14 cellular contexts compared by ENCODE assay signal in genomic region chr16:69938981-69939820, GRCh38. TPM values are rescaled to one million over a fixed set of nuclear protein-coding genes. Genes with fewer than 3 reads are reported as not detected.
"Had no signal": no experiment of that assay in that cellular context is flagged by ENCODE, and none has a peak within 500 bp of the region (broad histone marks: within the 10 kb centered on the region; RNA-seq: fewer than 3 reads in every experiment).

No MANE protein-coding gene starts in this region.

- H3K4me3 ChIP-seq: left lung, prostate gland, smooth muscle cell had no signal

- H3K27ac ChIP-seq: left lung, prostate gland had no signal

- H3K4me1 ChIP-seq: left lung, prostate gland had no signal

- DNase-seq: activated CD4-positive, alpha-beta T cell treated with anti-CD3 and anti-CD28 coated beads, Interleukin-2, amount 50 U/mL, for 1 hour; activated naive CD4-positive, alpha-beta T cell treated with anti-CD3 and anti-CD28 coated beads, Interleukin-2, amount 10 ng/mL, durations not matched to agents 7 days and 5 days; activated T-cell treated with anti-CD3 and anti-CD28 coated beads, Interleukin-2, amount 50 U/mL, for 24 hours; left lung; mesenchymal stem cell; occipital lobe; stimulated activated naive CD8-positive, alpha-beta T cell treated with anti-CD3 and anti-CD28 coated beads, Interleukin-15, amount 100 ng/mL, for 72 hours; SW 1271 had no signal

- ATAC-seq: left lung; natural killer cell treated with Interleukin-12 subunit alpha and Interleukin-12 subunit beta and Interleukin-15 and Interleukin-18, amount 100 ng/mL, for 72 hours; right cardiac atrium had no signal

- FAIRE-seq: endometrium, keratinocyte had no signal

- H3K9me3 ChIP-seq: left lung, prostate gland had no signal

- H3K4me2 ChIP-seq: smooth muscle cell had no signal

- H3K27me3 ChIP-seq: left lung had no signal

RNA-seq across cellular contexts. Expression of gene CLEC18A, which starts 11.9 kb away (rescaled TPM):
- total RNA-seq: occipital lobe had no signal
